14 cellular contexts compared by ENCODE assay signal in the genomic region with DNA sequence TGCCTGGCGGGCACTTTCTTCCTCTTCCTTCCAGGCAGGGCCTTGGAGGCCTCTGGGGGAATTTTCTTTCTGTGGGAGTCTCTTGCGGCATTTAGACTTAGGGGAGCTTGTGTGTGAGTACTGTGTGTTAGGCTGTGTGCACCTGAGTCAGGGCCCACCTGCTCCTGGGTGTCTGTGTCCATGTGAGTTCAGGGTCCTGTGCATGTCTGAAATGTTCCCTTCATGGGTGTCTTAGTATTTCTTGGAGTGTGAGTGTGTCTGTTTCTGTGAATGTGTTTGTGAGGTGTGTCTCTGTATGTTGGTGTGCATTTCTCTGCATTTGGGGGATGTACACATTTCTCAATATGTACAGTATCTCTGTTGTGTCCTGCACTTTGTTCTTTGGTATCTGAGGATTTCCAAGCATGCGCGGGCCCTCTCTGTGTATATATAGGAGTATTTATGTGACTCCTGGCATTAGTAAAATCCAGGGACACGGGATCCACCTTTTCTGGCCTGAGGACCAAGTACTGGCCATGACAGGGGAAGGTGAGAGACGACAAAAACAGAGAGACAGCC. TPM values are rescaled to one million over a fixed set of nuclear protein-coding genes. Genes with fewer than 3 reads are reported as not detected.
DNase-seq lines count a peak whose midpoint lies in the region; ATAC-seq, FAIRE-seq and TF ChIP-seq lines count a peak whose summit lies in the region.
"Had no signal": no experiment of that assay in that cellular context is flagged by ENCODE, and none has a peak within 500 bp of the region (broad histone marks: within the 10 kb centered on the region; RNA-seq: fewer than 3 reads in every experiment).

No MANE protein-coding gene starts in this region.

- no peaks in the 10 kb centered on the region for H3K9me1 ChIP-seq in keratinocyte (ENCODE audit: control insufficient read depth, extremely low read depth, insufficient read depth, low read length)

- no peak overlapping the region for H3K4me3 ChIP-seq in PC-3 (ENCODE audit: low read length)
- no peak overlapping the region for H3K4me3 ChIP-seq in keratinocyte (ENCODE audit: control insufficient read depth in 2 of 3, extremely low read depth in 1 of 3, insufficient read depth in 2 of 3, low read depth in 1 of 3, low read length in 3 of 3)
- no peak overlapping the region for H3K4me3 ChIP-seq in spleen
- no peak overlapping the region for H3K4me3 ChIP-seq in psoas muscle

- H4K20me1 ChIP-seq in PC-3 (ENCODE audit: low read length) (no peaks in the 10 kb centered on the region), keratinocyte (ENCODE audit: control insufficient read depth, extremely low read depth, insufficient read depth, low read length) (no peaks in the 10 kb centered on the region)

- H3K27me3 ChIP-seq in PC-3 (ENCODE audit: low read length), result no peaks in the 10 kb centered on the region
- peaks cover 14% of the 10 kb centered on the region for H3K27me3 ChIP-seq in keratinocyte (ENCODE audit: control insufficient read depth, extremely low read depth, insufficient read depth, low read length)
- H3K27me3 ChIP-seq in spleen (replicated peaks in 1 of 7), result peaks cover 0 to 50% (median 36%) of the 10 kb centered on the region in 7 donors
- H3K27me3 ChIP-seq in psoas muscle (ENCODE audit: insufficient read depth in 3 of 3, low read length in 2 of 3), result peaks cover 0 to 80% (median 36%) of the 10 kb centered on the region in 3 donors

- no peaks in the 10 kb centered on the region for H3K9me2 ChIP-seq in PC-3 (replicated peaks; ENCODE audit: low read length)

- H3K27ac Mint-ChIP-seq in activated naive CD8-positive, alpha-beta T cell, result no peak overlapping the region
- H3K27ac Mint-ChIP-seq in activated naive CD8-positive, alpha-beta T cell treated with anti-CD3 and anti-CD28 coated beads, Interleukin-2, amount 50 U/mL, for 24 hours, result no peak overlapping the region

- CTCF ChIA-PET in PC-3 (lab: Charles Lee), result no interaction called here

- no peaks in the 10 kb centered on the region for H3K9me3 ChIP-seq in PC-3 (ENCODE audit: low read length)
- no peaks in the 10 kb centered on the region for H3K9me3 ChIP-seq in keratinocyte (ENCODE audit: control insufficient read depth, low read depth, low read length)
- H3K9me3 ChIP-seq in spleen, result no peaks in the 10 kb centered on the region
- H3K9me3 ChIP-seq in psoas muscle, result no peaks in the 10 kb centered on the region

- 0 out of 2 replicates have a peak overlapping the region, but pooled peaks have one; percentile 26 for H2AFZ ChIP-seq in PC-3 (ENCODE audit: low read length)
- peak overlapping the region; percentile 37 for H2AFZ ChIP-seq in keratinocyte (ENCODE audit: control insufficient read depth, low read length)

- H3K36me3 ChIP-seq in PC-3 (ENCODE audit: low read depth, low read length) (no peaks in the 10 kb centered on the region), keratinocyte (ENCODE audit: control insufficient read depth in 2 of 2, extremely low read depth in 1 of 2, insufficient read depth in 2 of 2, low read length in 2 of 2) (no peaks in the 10 kb centered on the region), spleen (no peaks in the 10 kb centered on the region), psoas muscle (ENCODE audit: insufficient read depth in 1 of 2, low read depth in 1 of 2) (no peaks in the 10 kb centered on the region)

- H3K27me3 Mint-ChIP-seq in activated naive CD8-positive, alpha-beta T cell, result no peaks in the 10 kb centered on the region
- H3K27me3 Mint-ChIP-seq in activated naive CD8-positive, alpha-beta T cell treated with anti-CD3 and anti-CD28 coated beads, Interleukin-2, amount 50 U/mL, for 24 hours, result peaks cover 2% of the 10 kb centered on the region

- POLR2A ChIA-PET in PC-3 (lab: Charles Lee; ENCODE audit: unreplicated experiment), result no interaction called here

- H3K36me3 Mint-ChIP-seq in activated naive CD8-positive, alpha-beta T cell, result peaks cover 3% of the 10 kb centered on the region
- H3K36me3 Mint-ChIP-seq in activated naive CD8-positive, alpha-beta T cell treated with anti-CD3 and anti-CD28 coated beads, Interleukin-2, amount 50 U/mL, for 24 hours (ENCODE audit: low read depth), result no peaks in the 10 kb centered on the region

- H3K4me1 Mint-ChIP-seq in activated naive CD8-positive, alpha-beta T cell (ENCODE audit: low read depth), result peaks cover 26% of the 10 kb centered on the region
- peaks cover 21% of the 10 kb centered on the region for H3K4me1 Mint-ChIP-seq in activated naive CD8-positive, alpha-beta T cell treated with anti-CD3 and anti-CD28 coated beads, Interleukin-2, amount 50 U/mL, for 24 hours

- H3K4me1 ChIP-seq in PC-3 (ENCODE audit: insufficient read depth, low read length) (peaks cover 4% of the 10 kb centered on the region; the same call in 1 of the 2 replicates), keratinocyte (ENCODE audit: control insufficient read depth, extremely low read depth, insufficient read depth, low read length) (peaks cover 31% of the 10 kb centered on the region), spleen (peaks cover 5 to 67% (median 42%) of the 10 kb centered on the region in 6 donors), psoas muscle (peaks cover 11% of the 10 kb centered on the region)

- no peaks in the 10 kb centered on the region for H3K9me3 Mint-ChIP-seq in activated naive CD8-positive, alpha-beta T cell (ENCODE audit: low read depth)
- no peaks in the 10 kb centered on the region for H3K9me3 Mint-ChIP-seq in activated naive CD8-positive, alpha-beta T cell treated with anti-CD3 and anti-CD28 coated beads, Interleukin-2, amount 50 U/mL, for 24 hours
- H3K9me3 Mint-ChIP-seq: activated CD4-positive, alpha-beta T cell treated with anti-CD3 and anti-CD28 coated beads, Interleukin-2, amount 10 ng/mL, durations not matched to agents 24 days and 14 days had no signal

- WGBS in spleen, 5 donors, result 81 to 95% (median 87%) methylated on average over 6 of the region's 6 CpGs
- 95 to 96% (median 95%) methylated on average over 6 of the region's 6 CpGs for WGBS in psoas muscle, 3 donors

- intact Hi-C loops in PC-3 (cut with micrococcal nuclease), result no loop called here
- intact Hi-C loops in spleen (cut with DNase I; ENCODE audit: low total_unique reads), result no loop called here
- intact Hi-C loops in psoas muscle (cut with DNase I), result no loop called here

- H3F3A ChIP-seq in PC-3 (ENCODE audit: low read length, unreplicated experiment), result no peaks in the 10 kb centered on the region

- TF ChIP-seq POLR2A in spleen (IDR thresholded peaks at IDR 0.05), result no peak

- H3K79me2 ChIP-seq in PC-3 (ENCODE audit: low read length) (no peaks in the 10 kb centered on the region), keratinocyte (ENCODE audit: control insufficient read depth, insufficient read depth, low read length) (no peaks in the 10 kb centered on the region)

- peak overlapping the region; percentile 25 for H3K4me3 Mint-ChIP-seq in activated naive CD8-positive, alpha-beta T cell
- no peak overlapping the region for H3K4me3 Mint-ChIP-seq in activated naive CD8-positive, alpha-beta T cell treated with anti-CD3 and anti-CD28 coated beads, Interleukin-2, amount 50 U/mL, for 24 hours

- ATAC-seq in activated naive CD8-positive, alpha-beta T cell treated with anti-CD3 and anti-CD28 coated beads, Interleukin-2, amount 50 U/mL, for 24 hours, result no peak
- ATAC-seq in PC-3 (no peak), psoas muscle (no peak), HG02981 (IDR thresholded peaks at IDR 0.05; ENCODE audit: unreplicated experiment) (no peak)

- H3K9ac ChIP-seq in PC-3 (ENCODE audit: low read length), result no peak overlapping the region
- no peak overlapping the region for H3K9ac ChIP-seq in keratinocyte (ENCODE audit: control insufficient read depth, extremely low read depth, insufficient read depth, low read length)

- no peak for FAIRE-seq in keratinocyte (lab: Jason Lieb, UNC)
- FAIRE-seq: H54 had no signal

- no peak for TF ChIP-seq CTCF in PC-3 (conservative IDR thresholded peaks at IDR 0.05; ENCODE audit: low read depth, low read length)
- no peak for TF ChIP-seq CTCF in keratinocyte (optimal IDR thresholded peaks at IDR 0.05 in 1 of 3, IDR thresholded peaks at IDR 0.05 in 1 of 3, conservative IDR thresholded peaks at IDR 0.05 in 1 of 3; ENCODE audit: extremely low read depth in 1 of 3, insufficient read depth in 2 of 3, low read length in 3 of 3)
- TF ChIP-seq CTCF in spleen (IDR thresholded peaks at IDR 0.05 in 8 of 11, conservative IDR thresholded peaks at IDR 0.05 in 3 of 11), result no peak
- TF ChIP-seq CTCF in psoas muscle (IDR thresholded peaks at IDR 0.05), result no peak

- H3K27ac ChIP-seq in PC-3 (ENCODE audit: low read length) (no peak overlapping the region), keratinocyte (ENCODE audit: control insufficient read depth, insufficient read depth, low read length) (no peak overlapping the region), spleen (no peak overlapping the region), psoas muscle (no peak overlapping the region)
- H3K27ac ChIP-seq: foreskin keratinocyte had no signal

- DNase-seq in activated naive CD8-positive, alpha-beta T cell treated with anti-CD3 and anti-CD28 coated beads, Interleukin-2, amount 50 U/mL, for 24 hours, result no peak
- DNase-seq in PC-3 (no peak), keratinocyte (ENCODE audit: low read depth, low spot score) (no peak), spleen (peak; percentile 36), psoas muscle (no peak), MV-4-11 (lab: John Stamatoyannopoulos, UW) (no peak)
- DNase-seq: activated CD4-positive, alpha-beta T cell treated with anti-CD3 and anti-CD28 coated beads, Interleukin-2, amount 10 ng/mL, durations not matched to agents 24 days and 14 days; foreskin keratinocyte; NCI-H1694; SHP77 treated with DMSO at 0.1 percent for 48 hours; substantia nigra had no signal

- H3K4me2 ChIP-seq in PC-3 (ENCODE audit: low read length) (peak overlapping the region; percentile 31; the same call in 1 of the 2 replicates), keratinocyte (ENCODE audit: control insufficient read depth, extremely low read depth, insufficient read depth, low read depth, low read length) (no peak overlapping the region)

- dilution Hi-C loops in keratinocyte (cut with MboI; ENCODE audit: extremely low pct_ligation_motif_present, low sequenced_read_pairs), result no loop called here

- BruUV-seq in PC-3 (replicated peaks; lab: Mats Ljungman, UMichigan), result no TSS peak

RNA-seq across cellular contexts. Expression of gene TFAP2E, which starts 2.4 kb away (rescaled TPM):
- total RNA-seq in PC-3 (2014; rRNA removed), result 0.26 and 1.4 TPM in 2 replicates
- 0.26 to 0.67 TPM (median 0.51 TPM) in 3 replicates for polyA plus RNA-seq in keratinocyte
- polyA plus RNA-seq in keratinocyte (2011; ENCODE audit: low read depth), result 0.19 TPM
- polyA plus RNA-seq in keratinocyte (2011; cell fraction: cytosol; rRNA removed), result 0.49 and 0.56 TPM in 2 replicates
- 2.1 and 2.7 TPM in 2 replicates for polyA plus RNA-seq in keratinocyte (2011; cell fraction: nucleus; rRNA removed)
- 0.74 and 1.2 TPM in 2 replicates for polyA plus RNA-seq in keratinocyte (2012; ENCODE audit: low replicate concordance)
- polyA minus RNA-seq in keratinocyte, result 0.30 TPM in 1 of 3 replicates, not detected in the others
- 1.2 TPM for polyA minus RNA-seq in keratinocyte (2011; cell fraction: cytosol; rRNA and poly(A)+ RNA removed)
- 0.21 and 0.78 TPM in 2 replicates for polyA minus RNA-seq in keratinocyte (2011; cell fraction: nucleus; rRNA and poly(A)+ RNA removed)
- total RNA-seq in spleen, result 1 to 10 TPM in 4 of 7 donors, under 1 TPM in 1, not detected in 2; 0.60 to 2.9 (median 1.7) TPM
- polyA plus RNA-seq in spleen, result 1 to 10 TPM; 1.6 to 4.4 (median 3.4) TPM
- total RNA-seq in psoas muscle, result not detected
- under 1 TPM; 0.04 to 0.12 (median 0.06) TPM for polyA plus RNA-seq in psoas muscle

RNA-seq across cellular contexts. Expression of gene NCDN, which starts 17.9 kb away (rescaled TPM):
- total RNA-seq in PC-3 (2014; rRNA removed) (25.2 and 30.2 TPM in 2 replicates), spleen (10 to 100 TPM; 13.5 to 19.1 (median 17.4) TPM), psoas muscle (10 to 100 TPM; 12.5 to 21.2 (median 13.7) TPM)
- polyA plus RNA-seq in keratinocyte (10.5 to 16.6 TPM (median 15.9 TPM) in 3 replicates), spleen (1 to 10 TPM; 4.2 to 9.3 (median 5.0) TPM), psoas muscle (10 to 100 TPM in 2 of 3 donors, 1 to 10 TPM in 1; 6.8 to 23.1 (median 13.9) TPM)
- 4.2 TPM for polyA plus RNA-seq in keratinocyte (2011; ENCODE audit: low read depth)
- polyA plus RNA-seq in keratinocyte (2011; cell fraction: cytosol; rRNA removed), result 10.6 and 19.1 TPM in 2 replicates
- 25.0 and 33.5 TPM in 2 replicates for polyA plus RNA-seq in keratinocyte (2011; cell fraction: nucleus; rRNA removed)
- 9.3 and 20.4 TPM in 2 replicates for polyA plus RNA-seq in keratinocyte (2012; ENCODE audit: low replicate concordance)
- 12.4 to 26.9 TPM (median 15.3 TPM) in 3 replicates for polyA minus RNA-seq in keratinocyte
- polyA minus RNA-seq in keratinocyte (2011; cell fraction: cytosol; rRNA and poly(A)+ RNA removed), result 28.2 TPM
- polyA minus RNA-seq in keratinocyte (2011; cell fraction: nucleus; rRNA and poly(A)+ RNA removed), result 28.8 and 30.6 TPM in 2 replicates

RNA-seq across cellular contexts. Expression of gene KIAA0319L, which starts 18.3 kb away (rescaled TPM):
- 20.9 and 26.7 TPM in 2 replicates for total RNA-seq in PC-3 (2014; rRNA removed)
- polyA plus RNA-seq in keratinocyte, result 23.8 to 29.6 TPM (median 25.8 TPM) in 3 replicates
- 12.4 TPM for polyA plus RNA-seq in keratinocyte (2011; ENCODE audit: low read depth)
- polyA plus RNA-seq in keratinocyte (2011; cell fraction: cytosol; rRNA removed), result 16.9 and 18.8 TPM in 2 replicates
- 66.8 and 71.1 TPM in 2 replicates for polyA plus RNA-seq in keratinocyte (2011; cell fraction: nucleus; rRNA removed)
- 16.1 and 18.6 TPM in 2 replicates for polyA plus RNA-seq in keratinocyte (2012; ENCODE audit: low replicate concordance)
- polyA minus RNA-seq in keratinocyte, result 23.4 to 45.5 TPM (median 43.1 TPM) in 3 replicates
- 17.5 TPM for polyA minus RNA-seq in keratinocyte (2011; cell fraction: cytosol; rRNA and poly(A)+ RNA removed)
- polyA minus RNA-seq in keratinocyte (2011; cell fraction: nucleus; rRNA and poly(A)+ RNA removed), result 46.7 and 72.4 TPM in 2 replicates
- total RNA-seq in spleen, result 100 to 1,000 TPM in 1 of 7 donors, 10 to 100 TPM in 6; 52.2 to 103 (median 68.9) TPM
- polyA plus RNA-seq in spleen, result 10 to 100 TPM; 10.5 to 18.5 (median 14.9) TPM
- 10 to 100 TPM; 32.0 to 46.9 (median 40.7) TPM for total RNA-seq in psoas muscle
- 10 to 100 TPM; 18.0 to 41.7 (median 24.2) TPM for polyA plus RNA-seq in psoas muscle
